Comparison of ENCODE assay signal across 24 cellular contexts in the genomic region with DNA sequence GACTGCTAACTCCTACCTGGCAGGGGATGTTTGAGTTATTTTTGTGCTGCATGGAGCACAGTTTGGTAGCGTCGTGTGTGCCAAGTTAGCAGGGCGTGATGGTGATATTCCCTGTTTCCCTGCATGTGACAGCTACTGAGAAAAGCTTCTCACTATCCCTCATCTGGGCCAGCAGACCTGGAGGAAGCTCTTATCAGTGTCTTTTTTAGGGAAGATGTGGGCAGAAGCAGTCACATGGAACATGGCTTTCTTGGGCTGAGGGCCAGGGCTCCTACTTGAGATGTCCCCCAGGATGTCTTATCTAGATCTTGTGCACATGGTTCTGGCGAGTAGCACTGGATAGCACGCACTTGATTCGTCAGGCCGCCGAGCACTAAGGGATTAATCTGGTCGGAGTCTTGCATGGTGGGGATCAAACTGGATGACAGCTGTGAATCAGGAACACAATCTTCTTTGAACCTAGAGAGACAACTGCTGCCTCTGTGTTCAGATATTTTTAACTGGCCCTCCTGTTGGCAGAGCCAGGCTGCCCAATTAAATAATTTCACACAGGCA. TPM values are rescaled to one million over a fixed set of nuclear protein-coding genes. Genes with fewer than 3 reads are reported as not detected.
DNase-seq lines count a peak whose midpoint lies in the region; ATAC-seq and TF ChIP-seq lines count a peak whose summit lies in the region.
"Had no signal": no experiment of that assay in that cellular context is flagged by ENCODE, and none has a peak within 500 bp of the region (broad histone marks: within the 10 kb centered on the region; RNA-seq: fewer than 3 reads in every experiment).

No MANE protein-coding gene starts in this region.

- H3K27ac Mint-ChIP-seq in immature natural killer cell: no peak overlapping the region
- H3K27ac Mint-ChIP-seq: activated naive CD4-positive, alpha-beta T cell treated with anti-CD3 and anti-CD28 coated beads, Interleukin-2, amount 50 U/mL, for 24 hours; activated T-helper 1 cell treated with anti-CD3 and anti-CD28 coated beads, Interleukin-12 subunit alpha, Interleukin-12 subunit beta, Interleukin-2, Interleukin-4 antibody, amounts not matched to agents 30 ng/mL and 10 ng/mL and 1 ng/mL, durations not matched to agents 14 hours and 24 hours and 36 hours; GM23338; mesothelial cell of epicardium; nephron had no signal

- TF ChIP-seq CTCF in BE2C (IDR thresholded peaks at IDR 0.05; ENCODE audit: low read depth, low read length): no peak

- no peak overlapping the region for H3K4me3 Mint-ChIP-seq in immature natural killer cell
- H3K4me3 Mint-ChIP-seq: activated naive CD4-positive, alpha-beta T cell treated with anti-CD3 and anti-CD28 coated beads, Interleukin-2, amount 50 U/mL, for 24 hours; activated T-helper 1 cell treated with anti-CD3 and anti-CD28 coated beads, Interleukin-12 subunit alpha, Interleukin-12 subunit beta, Interleukin-2, Interleukin-4 antibody, amounts not matched to agents 30 ng/mL and 10 ng/mL and 1 ng/mL, durations not matched to agents 14 hours and 24 hours and 36 hours; GM23338; mesothelial cell of epicardium; nephron had no signal

- no peaks in the 10 kb centered on the region for H3K9me3 ChIP-seq in BE2C
- H3K9me3 ChIP-seq: ovary, upper lobe of left lung had no signal

- no peak overlapping the region for H3K4me3 ChIP-seq in BE2C (ENCODE audit: low read depth, low read length)
- H3K4me3 ChIP-seq: GM12878, GM23338, ovary, upper lobe of left lung had no signal

- no peaks in the 10 kb centered on the region for H3K36me3 ChIP-seq in BE2C
- H3K36me3 ChIP-seq: ovary, upper lobe of left lung had no signal

- in situ Hi-C loops in G401 (cut with HindIII; ENCODE audit: low sequenced_read_pairs): no loop called here

- H3K4me1 ChIP-seq in BE2C: peaks cover 9% of the 10 kb centered on the region
- H3K4me1 ChIP-seq: upper lobe of left lung had no signal

- intact Hi-C loops in Right ventricle myocardium superior (cut with DNase I): no loop called here

- no peaks in the 10 kb centered on the region for H3K9me3 Mint-ChIP-seq in immature natural killer cell
- H3K9me3 Mint-ChIP-seq: activated naive CD4-positive, alpha-beta T cell treated with anti-CD3 and anti-CD28 coated beads, Interleukin-2, amount 50 U/mL, for 24 hours; activated T-helper 1 cell treated with anti-CD3 and anti-CD28 coated beads, Interleukin-12 subunit alpha, Interleukin-12 subunit beta, Interleukin-2, Interleukin-4 antibody, amounts not matched to agents 30 ng/mL and 10 ng/mL and 1 ng/mL, durations not matched to agents 14 hours and 24 hours and 36 hours; GM23338; mesothelial cell of epicardium; nephron had no signal

- peak; percentile 88 for ATAC-seq in Right ventricle myocardium superior (ENCODE audit: poor library complexity)
- no peak for ATAC-seq in GM19395 (IDR thresholded peaks at IDR 0.05; ENCODE audit: unreplicated experiment)
- ATAC-seq in GM21515 (IDR thresholded peaks at IDR 0.05; ENCODE audit: unreplicated experiment): no peak
- ATAC-seq in HG03139 (IDR thresholded peaks at IDR 0.05; ENCODE audit: unreplicated experiment): no peak
- ATAC-seq: GM12878, GM23338 had no signal

- DNase-seq in BE2C: peak; percentile 27
- DNase-seq in G401 (ENCODE audit: low spot score): peak; percentile 72
- DNase-seq in Right ventricle myocardium superior: no peak
- DNase-seq in middle frontal gyrus (ENCODE audit: extremely low spot score, low spot score): peak; percentile 39
- DNase-seq in immature natural killer cell: no peak
- DNase-seq: activated CD4-positive, alpha-beta T cell treated with anti-CD3 and anti-CD28 coated beads, Interleukin-2, amount 50 U/mL, for 4 hours; cortex of kidney; Kasumi-1; NCI-H1436 treated with DMSO at 0.1 percent for 48 hours; NCI-H510A; NK-92 treated with Interleukin-12 subunit alpha and Interleukin-12 subunit beta, amount 100 ng/mL, for 24 hours; ovary; stimulated activated CD4-positive, alpha-beta T cell treated with anti-CD3 and anti-CD28 coated beads, Interleukin-2, amount 100 ng/mL, for 48 hours; T-helper 1 cell; upper lobe of left lung had no signal

- H3K27me3 ChIP-seq in BE2C: no peaks in the 10 kb centered on the region
- H3K27me3 ChIP-seq: ovary, upper lobe of left lung had no signal

- H3K36me3 Mint-ChIP-seq in immature natural killer cell: peaks cover 0 to 3% (median 0%) of the 10 kb centered on the region in 3 donors
- H3K36me3 Mint-ChIP-seq: activated naive CD4-positive, alpha-beta T cell treated with anti-CD3 and anti-CD28 coated beads, Interleukin-2, amount 50 U/mL, for 24 hours; mesothelial cell of epicardium had no signal

- H3K4me1 Mint-ChIP-seq in immature natural killer cell: no peaks in the 10 kb centered on the region
- H3K4me1 Mint-ChIP-seq: activated naive CD4-positive, alpha-beta T cell treated with anti-CD3 and anti-CD28 coated beads, Interleukin-2, amount 50 U/mL, for 24 hours; GM23338; mesothelial cell of epicardium had no signal

- H3K27me3 Mint-ChIP-seq in immature natural killer cell (ENCODE audit: low read depth in 3 of 3): peaks cover 3% of the 10 kb centered on the region in 3 donors
- H3K27me3 Mint-ChIP-seq: activated naive CD4-positive, alpha-beta T cell treated with anti-CD3 and anti-CD28 coated beads, Interleukin-2, amount 50 U/mL, for 24 hours had no signal

RNA-seq across cellular contexts. Expression of a gene that starts 33.8 kb away (rescaled TPM):
- polyA plus RNA-seq in BE2C (2012; ENCODE audit: insufficient read depth, insufficient read length, low read depth): 4.2 TPM
- 0.17 and 0.37 TPM in 2 replicates for total RNA-seq in G401 (2014; rRNA removed; shearing (Covaris generic))
- total RNA-seq in Right ventricle myocardium superior: 1.0 TPM
- polyA plus RNA-seq in immature natural killer cell: under 1 TPM in 2 of 3 donors, not detected in 1; 0.03 to 0.26 TPM

Comparison
In these comparisons a context has a peak if more than half of its experiments do, and no peak if none do; other contexts are left out.
1. DNase-seq: peak in BE2C (single experiment), G401 (single experiment) and middle frontal gyrus (single experiment); none in Right ventricle myocardium superior (single experiment) and immature natural killer cell (0 of 3).